Comparison of ENCODE assay signal across 37 cellular contexts in genomic region chr3:117455782-117456181, GRCh38.
DNase-seq lines count a peak whose midpoint lies in the region; ATAC-seq, FAIRE-seq and TF ChIP-seq lines count a peak whose summit lies in the region.
"Had no signal": no experiment of that assay in that cellular context is flagged by ENCODE, and none has a peak within 500 bp of the region (broad histone marks: within the 10 kb centered on the region; RNA-seq: fewer than 3 reads in every experiment).

No MANE protein-coding gene starts in this region.

- H3K36me3 ChIP-seq in breast epithelium (no peaks in the 10 kb centered on the region), GM12878 (ENCODE audit: control insufficient read depth in 2 of 2, insufficient read depth in 2 of 2, low read length in 1 of 2) (no peaks in the 10 kb centered on the region)
- H3K36me3 ChIP-seq: BE2C; BLaER1; BLaER1 treated with 17β-estradiol and CSF1 and Interleukin-3, amounts not matched to agents 10 nM and 100 nM had no signal

- TF ChIP-seq CTCF in MCF 10A (IDR thresholded peaks at IDR 0.05; ENCODE audit: unreplicated experiment) = no peak
- TF ChIP-seq CTCF in breast epithelium (IDR thresholded peaks at IDR 0.05) = no peak
- TF ChIP-seq CTCF in GM12878 (IDR thresholded peaks at IDR 0.05 in 2 of 3, conservative IDR thresholded peaks at IDR 0.05 in 1 of 3; ENCODE audit: control insufficient read depth in 2 of 3, extremely low read depth in 1 of 3, insufficient read depth in 1 of 3, low read depth in 3 of 3, low read length in 3 of 3) = no peak

- H3K4me1 Mint-ChIP-seq in MCF 10A (ENCODE audit: insufficient read depth, unreplicated experiment) = peaks cover 17% of the 10 kb centered on the region
- H3K4me1 Mint-ChIP-seq: B cell; CD14-positive monocyte; CD4-positive, alpha-beta memory T cell; CD4-positive, CD25-positive, alpha-beta regulatory T cell; CD8-positive, alpha-beta memory T cell had no signal

- no peak for TF ChIP-seq EP300 in GM12878 (IDR thresholded peaks at IDR 0.05; ENCODE audit: borderline replicate concordance in 1 of 2, control insufficient read depth in 1 of 2, low read depth in 2 of 2, low read length in 2 of 2)

- H3K27ac ChIP-seq in breast epithelium (no peak overlapping the region), GM12878 (ENCODE audit: control insufficient read depth, insufficient read depth) (no peak overlapping the region)
- H3K27ac ChIP-seq: 22Rv1; A549; BLaER1; BLaER1 treated with 17β-estradiol and CSF1 and Interleukin-3, amounts not matched to agents 10 nM and 100 nM; C4-2B had no signal

- H3K4me2 ChIP-seq in GM12878 (ENCODE audit: control insufficient read depth, insufficient read depth) = no peak overlapping the region
- H3K4me2 ChIP-seq: A549; BLaER1; BLaER1 treated with 17β-estradiol and CSF1 and Interleukin-3, amounts not matched to agents 10 nM and 100 nM had no signal

- CTCF ChIA-PET in MCF 10A (lab: Yijun Ruan, JAX) = interaction anchor here (0.6 to 0.7 kb wide), 3 partner anchors 19 to 1035 kb away, joined by 3 to 4 read pairs (median 3); no protein-coding TSS in a partner anchor
- CTCF ChIA-PET in GM12878 (lab: Yijun Ruan, JAX) = interaction anchor here (0.8 to 1.5 kb wide), 2 partner anchors 13 to 70 kb away, joined by 4 to 7 read pairs; no protein-coding TSS in a partner anchor

- RAD21 ChIA-PET in GM12878 (lab: Charles Lee; ENCODE audit: unreplicated experiment) = interaction anchor here (1.2 to 2.2 kb wide), 8 partner anchors 13 to 70 kb away, joined by 3 to 6 read pairs (median 4); no protein-coding TSS in a partner anchor

- no peak overlapping the region for H3K4me3 ChIP-seq in breast epithelium
- H3K4me3 ChIP-seq in GM12878 = no peak overlapping the region
- H3K4me3 ChIP-seq: A549; BLaER1; BLaER1 treated with 17β-estradiol and CSF1 and Interleukin-3, amounts not matched to agents 10 nM and 100 nM had no signal

- 53% methylated on average over 6 of the region's 6 CpGs for WGBS in GM12878 (ENCODE audit: insufficient coverage, insufficient replicate concordance, low lambda C conversion rate, missing lambda C conversion rate)

- intact Hi-C loops in MCF 10A (cut with micrococcal nuclease) = no loop called here
- intact Hi-C loops in breast epithelium (cut with DNase I; ENCODE audit: low total_unique reads) = no loop called here
- intact Hi-C loops in GM12878 (cut with micrococcal nuclease; ENCODE audit: unreplicated experiment) = no loop called here
- intact Hi-C loops in left ventricle myocardium superior (cut with micrococcal nuclease) = no loop called here

- H3K27me3 ChIP-seq in breast epithelium = no peaks in the 10 kb centered on the region
- peaks cover 0 to 4% of the 10 kb centered on the region in 2 experiments; a peak in 1 of 4 replicates for H3K27me3 ChIP-seq in GM12878 (replicated peaks in 1 of 2; ENCODE audit: control insufficient read depth in 2 of 2, insufficient read depth in 2 of 2, low read length in 1 of 2)
- H3K27me3 ChIP-seq: BE2C; BLaER1; BLaER1 treated with 17β-estradiol and CSF1 and Interleukin-3, amounts not matched to agents 10 nM and 100 nM had no signal

- H2AFZ ChIP-seq in GM12878 (ENCODE audit: control insufficient read depth, low read depth, low read length) = no peak overlapping the region

- in situ Hi-C loops in GM12878 (cut with MboI) = no loop called here

- no peak for FAIRE-seq in GM12878 (lab: Jason Lieb, UNC)
- FAIRE-seq in urothelium cell line (lab: Jason Lieb, UNC) = peak; percentile 53
- FAIRE-seq: A204.1, A549, D721Med had no signal

- H3K27ac Mint-ChIP-seq in MCF 10A (ENCODE audit: low read depth, unreplicated experiment) = no peak overlapping the region
- H3K27ac Mint-ChIP-seq: B cell; CD4-positive, alpha-beta memory T cell; CD4-positive, alpha-beta T cell; CD4-positive, CD25-positive, alpha-beta regulatory T cell; CD8-positive, alpha-beta memory T cell; CD8-positive, alpha-beta T cell had no signal

- POLR2A ChIA-PET in MCF 10A (lab: Yijun Ruan, JAX) (interaction anchor here (0.6 kb wide), 1 partner anchor 354 kb away, joined by 3 read pairs; no protein-coding TSS in a partner anchor), GM12878 (lab: Charles Lee) (interaction anchor here (1.0 to 1.2 kb wide), 2 partner anchors 23 to 33 kb away, joined by 3 to 5 read pairs; no protein-coding TSS in a partner anchor)

- H3K9me3 Mint-ChIP-seq in MCF 10A (ENCODE audit: unreplicated experiment) = no peaks in the 10 kb centered on the region
- H3K9me3 Mint-ChIP-seq: CD4-positive, alpha-beta T cell had no signal

- no peak overlapping the region for H3K4me3 Mint-ChIP-seq in MCF 10A (ENCODE audit: unreplicated experiment)
- H3K4me3 Mint-ChIP-seq: B cell; CD14-positive monocyte; CD4-positive, alpha-beta memory T cell; CD4-positive, alpha-beta T cell; CD4-positive, CD25-positive, alpha-beta regulatory T cell; CD8-positive, alpha-beta memory T cell; CD8-positive, alpha-beta T cell had no signal

- H3K9ac ChIP-seq in GM12878 (ENCODE audit: control insufficient read depth, insufficient read depth, low read length) = no peak overlapping the region
- H3K9ac ChIP-seq: BLaER1; BLaER1 treated with 17β-estradiol and CSF1 and Interleukin-3, amounts not matched to agents 10 nM and 100 nM had no signal

- H3K4me1 ChIP-seq in breast epithelium (no peaks in the 10 kb centered on the region), GM12878 (ENCODE audit: control insufficient read depth, insufficient read depth, low read length) (no peaks in the 10 kb centered on the region)
- H3K4me1 ChIP-seq: A549, BE2C, Caco-2 had no signal

- TF ChIP-seq POLR2A in breast epithelium (IDR thresholded peaks at IDR 0.05) = no peak
- no peak for TF ChIP-seq POLR2A in GM12878 (IDR thresholded peaks at IDR 0.05; ENCODE audit: low read depth, low read length)

- DNase-seq in MCF 10A (ENCODE audit: unreplicated experiment) = peak; percentile 38
- DNase-seq in breast epithelium (ENCODE audit: low spot score in 2 of 2) = no peak
- peak; percentile 3 for DNase-seq in amniotic epithelial cell (ENCODE audit: low read depth)
- no peak for DNase-seq in GM12878 (ENCODE audit: low read depth, low spot score)
- DNase-seq in urothelium cell line (ENCODE audit: low spot score) = no peak
- no peak for DNase-seq in left ventricle myocardium superior
- no peak for DNase-seq in NCI-H146 treated with DMSO at 0.1 percent for 48 hours (lab: John Stamatoyannopoulos, UW; ENCODE audit: unreplicated experiment)
- DNase-seq in HPDE6-E6E7 (ENCODE audit: extremely low spot score) = no peak
- DNase-seq: 8988T; ACHN; AML-193; BE2C; C1 segment of cervical spinal cord; Caco-2; Calu3; CD4-positive, alpha-beta memory T cell; CD4-positive, alpha-beta T cell; CD4-positive, CD25-positive, alpha-beta regulatory T cell; CD8-positive, alpha-beta memory T cell; CD8-positive, alpha-beta T cell; COR-L47; DMS 273 treated with DMSO at 0.1 percent for 48 hours; DMS153; DMS53; DMS79; DMS79 treated with DMSO at 0.1 percent for 48 hours; DND-41; EL had no signal

- ATAC-seq in GM12878 = no peak; the same call in 1 of the 3 replicates
- ATAC-seq in left ventricle myocardium superior = no peak
- ATAC-seq: A549; CD8-positive, alpha-beta T cell had no signal

- no peak for TF ChIP-seq RAD21 in GM12878 (IDR thresholded peaks at IDR 0.05; ENCODE audit: insufficient read depth, low read depth, low read length)

- H4K20me1 ChIP-seq in GM12878 (ENCODE audit: control insufficient read depth, insufficient read depth) = no peaks in the 10 kb centered on the region
- H4K20me1 ChIP-seq: BLaER1; BLaER1 treated with 17β-estradiol and CSF1 and Interleukin-3, amounts not matched to agents 10 nM and 100 nM had no signal

- SMC1A ChIA-PET in GM12878 (lab: Charles Lee; ENCODE audit: uncharacterized antibody, unreplicated experiment) = interaction anchor here (0.7 to 2.2 kb wide), 12 partner anchors 8 to 70 kb away, joined by 3 to 15 read pairs (median 4); no protein-coding TSS in a partner anchor

- H3K79me2 ChIP-seq in GM12878 (ENCODE audit: control insufficient read depth, insufficient read depth, low read length) = no peaks in the 10 kb centered on the region

- no peaks in the 10 kb centered on the region for H3K36me3 Mint-ChIP-seq in MCF 10A (ENCODE audit: insufficient read depth, unreplicated experiment)
- H3K36me3 Mint-ChIP-seq: CD14-positive monocyte; CD4-positive, alpha-beta memory T cell; CD4-positive, CD25-positive, alpha-beta regulatory T cell; CD8-positive, alpha-beta memory T cell; CD8-positive, alpha-beta T cell had no signal

- no peaks in the 10 kb centered on the region for H3K27me3 Mint-ChIP-seq in MCF 10A (ENCODE audit: insufficient read depth, unreplicated experiment)
- H3K27me3 Mint-ChIP-seq: B cell; CD4-positive, alpha-beta memory T cell; CD4-positive, alpha-beta T cell; CD4-positive, CD25-positive, alpha-beta regulatory T cell; CD8-positive, alpha-beta memory T cell had no signal

- BruUV-seq in MCF 10A (replicated peaks; lab: Mats Ljungman, UMichigan) = no TSS peak
- no TSS peak for BruUV-seq in GM12878 (replicated peaks; lab: Mats Ljungman, UMichigan)

- H3K9me3 ChIP-seq in breast epithelium (no peaks in the 10 kb centered on the region), GM12878 (replicated peaks; ENCODE audit: control insufficient read depth, insufficient read depth, low read length) (no peaks in the 10 kb centered on the region)
- H3K9me3 ChIP-seq: A549; BE2C; BLaER1; BLaER1 treated with 17β-estradiol and CSF1 and Interleukin-3, amounts not matched to agents 10 nM and 100 nM; Caco-2 had no signal

TF ChIP-seq in GM12878, 131 proteins besides CTCF, POLR2A, EP300 and RAD21 (continues in another document):
- TF ChIP-seq FOXK2 (IDR thresholded peaks at IDR 0.05) = no peak
- peak; percentile 46 to 84; a peak in 3 of 4 replicates for TF ChIP-seq BHLHE40 (IDR thresholded peaks at IDR 0.05; ENCODE audit: borderline replicate concordance in 1 of 2, low read depth in 2 of 2, low read length in 1 of 2)
- TF ChIP-seq ETV6 (conservative IDR thresholded peaks at IDR 0.05 in 1 of 2, IDR thresholded peaks at IDR 0.05 in 1 of 2; ENCODE audit: borderline replicate concordance in 1 of 2, low read depth in 1 of 2) = no peak
- 0 out of 2 replicates have a peak, but pooled peaks have one; percentile 17 for TF ChIP-seq ATF7 (IDR thresholded peaks at IDR 0.05; ENCODE audit: low read depth)
- peak; percentile 25 to 33; a peak in 2 of 4 replicates for TF ChIP-seq IKZF2 (IDR thresholded peaks at IDR 0.05)
- peak; percentile 60; the same call in 1 of the 2 replicates for TF ChIP-seq ZNF24 (IDR thresholded peaks at IDR 0.05)
- TF ChIP-seq IKZF1 (conservative IDR thresholded peaks at IDR 0.05) = peak; percentile 36; the same call in 1 of the 2 replicates
- TF ChIP-seq RBBP5 (conservative IDR thresholded peaks at IDR 0.05) = no peak

Comparison
In these comparisons a context has a peak if more than half of its experiments do, and no peak if none do; other contexts are left out.
1. DNase-seq: peak in MCF 10A (single experiment) and amniotic epithelial cell (single experiment); none in breast epithelium (0 of 2), GM12878 (single experiment), urothelium cell line (single experiment), left ventricle myocardium superior (single experiment), NCI-H146 treated with DMSO at 0.1 percent for 48 hours (single experiment) and HPDE6-E6E7 (single experiment).